Comparison of ENCODE assay signal across 1 cellular context in genomic region chr20:56362833-56363413, GRCh38.
TF ChIP-seq lines count a peak whose summit lies in the region.

No MANE protein-coding gene starts in this region.

TF ChIP-seq in K562, 482 proteins besides CTCF, POLR2A, EP300 and RAD21 (continued from another document):
- no peak for TF ChIP-seq ZNF740 (CRISPR knock-in tag; IDR thresholded peaks at IDR 0.05)
- TF ChIP-seq ZNF740 (tag; IDR thresholded peaks at IDR 0.05): no peak
- no peak for TF ChIP-seq ZNF354B (CRISPR knock-in tag; IDR thresholded peaks at IDR 0.05)
- TF ChIP-seq RBM14 (IDR thresholded peaks at IDR 0.05; ENCODE audit: borderline replicate concordance, insufficient read depth, low read depth, low read length): no peak
- TF ChIP-seq ZBTB17 (CRISPR knock-in tag; IDR thresholded peaks at IDR 0.05): peak; percentile 73
- TF ChIP-seq FIP1L1 (IDR thresholded peaks at IDR 0.05; ENCODE audit: low read depth, low read length, poor library complexity, severe bottlenecking): no peak
- no peak for TF ChIP-seq STAG1 (CRISPR knock-in tag; IDR thresholded peaks at IDR 0.05; ENCODE audit: borderline replicate concordance)
